In the genomic region with DNA sequence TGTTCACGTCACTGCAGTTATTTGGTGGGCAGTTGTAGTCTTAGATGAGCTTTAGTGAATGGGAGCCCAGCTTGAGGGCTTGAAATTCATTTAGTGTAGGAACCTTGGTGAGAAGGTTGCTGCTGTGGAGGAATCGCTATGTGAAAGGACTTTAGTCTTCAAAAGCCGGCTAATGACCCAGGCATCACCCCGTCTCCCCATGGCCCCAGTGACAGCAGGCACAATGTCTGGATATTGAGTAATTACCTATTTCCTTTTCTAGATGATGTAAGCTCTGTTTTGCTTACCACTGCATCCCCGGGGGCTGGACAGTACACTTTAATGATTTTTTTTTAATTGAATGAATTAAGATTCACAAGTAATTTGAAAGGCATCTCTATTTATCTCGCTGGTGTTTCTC, we compare ENCODE assay signal across 18 cellular contexts.
A peak's percentile ranks its signal among the peaks of the same experiment; 100 is the strongest.
DNase-seq lines count a peak whose midpoint lies in the region; TF ChIP-seq lines count a peak whose summit lies in the region.
"Had no signal": no experiment of that assay in that cellular context is flagged by ENCODE, and none has a peak within 500 bp of the region (broad histone marks: within the 10 kb centered on the region; RNA-seq: fewer than 3 reads in every experiment).

No MANE protein-coding gene starts in this region.

- no peak overlapping the region for H3K9ac ChIP-seq in Karpas-422 (ENCODE audit: low read length)
- H3K9ac ChIP-seq in neural progenitor cell, result no peak overlapping the region
- H3K9ac ChIP-seq: BLaER1 treated with 17β-estradiol and CSF1 and Interleukin-3, amounts not matched to agents 10 nM and 100 nM had no signal

- TF ChIP-seq CTCF in neural progenitor cell (IDR thresholded peaks at IDR 0.05), result no peak
- TF ChIP-seq CTCF in suprapubic skin (IDR thresholded peaks at IDR 0.05), result no peak
- no peak for TF ChIP-seq CTCF in stomach (IDR thresholded peaks at IDR 0.05)

- H4K20me1 ChIP-seq in Karpas-422 (ENCODE audit: insufficient read depth, low read depth, low read length) (no peaks in the 10 kb centered on the region), neural progenitor cell (ENCODE audit: low read depth) (no peaks in the 10 kb centered on the region)
- H4K20me1 ChIP-seq: BLaER1 treated with 17β-estradiol and CSF1 and Interleukin-3, amounts not matched to agents 10 nM and 100 nM had no signal

- no peaks in the 10 kb centered on the region for H3K27me3 ChIP-seq in Karpas-422 (ENCODE audit: low read length)
- no peaks in the 10 kb centered on the region for H3K27me3 ChIP-seq in neural progenitor cell
- peaks cover 22% of the 10 kb centered on the region for H3K27me3 ChIP-seq in suprapubic skin
- H3K27me3 ChIP-seq in stomach, result peaks cover 0 to 35% (median 0%) of the 10 kb centered on the region in 3 donors
- H3K27me3 ChIP-seq: BLaER1 treated with 17β-estradiol and CSF1 and Interleukin-3, amounts not matched to agents 10 nM and 100 nM had no signal

- no peak overlapping the region for H3K4me3 ChIP-seq in Karpas-422 (ENCODE audit: low read length)
- no peak overlapping the region for H3K4me3 ChIP-seq in neural progenitor cell
- H3K4me3 ChIP-seq in suprapubic skin, result no peak overlapping the region
- H3K4me3 ChIP-seq in stomach, result no peak overlapping the region
- H3K4me3 ChIP-seq: A549; BLaER1 treated with 17β-estradiol and CSF1 and Interleukin-3, amounts not matched to agents 10 nM and 100 nM had no signal

- peaks cover 59% of the 10 kb centered on the region for H3K4me1 ChIP-seq in Karpas-422 (ENCODE audit: low read length)
- peaks cover 24% of the 10 kb centered on the region for H3K4me1 ChIP-seq in neural progenitor cell
- H3K4me1 ChIP-seq in suprapubic skin, result no peaks in the 10 kb centered on the region
- no peaks in the 10 kb centered on the region for H3K4me1 ChIP-seq in stomach

- H3K79me2 ChIP-seq in Karpas-422 (ENCODE audit: low read length), result no peaks in the 10 kb centered on the region
- H3K79me2 ChIP-seq in neural progenitor cell (ENCODE audit: low read depth), result no peaks in the 10 kb centered on the region

- H3K27me3 Mint-ChIP-seq in neural progenitor cell (ENCODE audit: insufficient read depth, low read depth), result peaks cover 3% of the 10 kb centered on the region
- H3K27me3 Mint-ChIP-seq in T-helper 2 cell treated with Interferon-gamma antibody and Interleukin-4, amounts not matched to agents 5 μg/mL and 100 μg/mL, for 36 hours (ENCODE audit: low read depth), result peaks cover 10% of the 10 kb centered on the region

- no peak for TF ChIP-seq POLR2A in suprapubic skin (IDR thresholded peaks at IDR 0.05)
- TF ChIP-seq POLR2A in stomach (IDR thresholded peaks at IDR 0.05), result no peak

- TF ChIP-seq EP300 in suprapubic skin (IDR thresholded peaks at IDR 0.05) (no peak), stomach (IDR thresholded peaks at IDR 0.05) (no peak)

- H3K36me3 ChIP-seq in Karpas-422 (ENCODE audit: insufficient read depth, low read length) (no peaks in the 10 kb centered on the region), neural progenitor cell (no peaks in the 10 kb centered on the region), suprapubic skin (no peaks in the 10 kb centered on the region), stomach (no peaks in the 10 kb centered on the region)
- H3K36me3 ChIP-seq: BLaER1 treated with 17β-estradiol and CSF1 and Interleukin-3, amounts not matched to agents 10 nM and 100 nM had no signal

- DNase-seq in EH (ENCODE audit: low read depth) (peak; percentile 17), Karpas-422 (no peak), astrocyte of the hippocampus (ENCODE audit: low read depth, low spot score) (peak; percentile 22), neural progenitor cell (ENCODE audit: low spot score) (no peak), suprapubic skin (ENCODE audit: low spot score in 2 of 2) (no peak), stomach (no peak), DMS153 (lab: John Stamatoyannopoulos, UW) (no peak)
- DNase-seq in T-helper 2 cell treated with Interferon-gamma antibody and Interleukin-4, amounts not matched to agents 5 μg/mL and 100 μg/mL, for 36 hours (ENCODE audit: low spot score), result no peak
- DNase-seq: CD8-positive, alpha-beta memory T cell; DMS79; GOT3; KG1; MV-4-11; NCI-H187; NCI-H226; NCI-H524 treated with DMSO at 0.1 percent for 48 hours had no signal

- no peaks in the 10 kb centered on the region for H3F3A ChIP-seq in neural progenitor cell (ENCODE audit: low read depth)

- peak overlapping the region; percentile 29 for H3K4me2 ChIP-seq in Karpas-422 (ENCODE audit: low read depth, low read length, poor library complexity, severe bottlenecking)
- peak overlapping the region; percentile 11 for H3K4me2 ChIP-seq in neural progenitor cell
- H3K4me2 ChIP-seq: A549 had no signal

- intact Hi-C loops in stomach (cut with DNase I; ENCODE audit: low total_unique reads), result no loop called here

- no peak overlapping the region for H3K4me3 Mint-ChIP-seq in neural progenitor cell
- H3K4me3 Mint-ChIP-seq in T-helper 2 cell treated with Interferon-gamma antibody and Interleukin-4, amounts not matched to agents 5 μg/mL and 100 μg/mL, for 36 hours, result no peak overlapping the region
- H3K4me3 Mint-ChIP-seq: CD8-positive, alpha-beta memory T cell had no signal

- WGBS in suprapubic skin, result 79% methylated on average over 6 of the region's 6 CpGs
- WGBS in stomach, 5 donors, result 55 to 69% (median 57%) methylated on average over 6 of the region's 6 CpGs

- no peaks in the 10 kb centered on the region for H3K9me3 Mint-ChIP-seq in neural progenitor cell
- no peaks in the 10 kb centered on the region for H3K9me3 Mint-ChIP-seq in T-helper 2 cell treated with Interferon-gamma antibody and Interleukin-4, amounts not matched to agents 5 μg/mL and 100 μg/mL, for 36 hours
- H3K9me3 Mint-ChIP-seq: CD8-positive, alpha-beta memory T cell had no signal

- H3K36me3 Mint-ChIP-seq in neural progenitor cell, result no peaks in the 10 kb centered on the region
- no peaks in the 10 kb centered on the region for H3K36me3 Mint-ChIP-seq in T-helper 2 cell treated with Interferon-gamma antibody and Interleukin-4, amounts not matched to agents 5 μg/mL and 100 μg/mL, for 36 hours (ENCODE audit: low read depth)
- H3K36me3 Mint-ChIP-seq: CD8-positive, alpha-beta memory T cell had no signal

- no peaks in the 10 kb centered on the region for H3K9me2 ChIP-seq in Karpas-422 (replicated peaks; ENCODE audit: insufficient read depth, low read length)

- H3K9me3 ChIP-seq in Karpas-422 (ENCODE audit: low read length), result no peaks in the 10 kb centered on the region
- H3K9me3 ChIP-seq in neural progenitor cell (ENCODE audit: low read depth), result no peaks in the 10 kb centered on the region
- H3K9me3 ChIP-seq in suprapubic skin, result no peaks in the 10 kb centered on the region
- no peaks in the 10 kb centered on the region for H3K9me3 ChIP-seq in stomach
- H3K9me3 ChIP-seq: A549; BLaER1 treated with 17β-estradiol and CSF1 and Interleukin-3, amounts not matched to agents 10 nM and 100 nM had no signal

- no peak overlapping the region for H3K27ac ChIP-seq in Karpas-422 (ENCODE audit: low read length)
- no peak overlapping the region for H3K27ac ChIP-seq in neural progenitor cell
- no peak overlapping the region for H3K27ac ChIP-seq in suprapubic skin
- H3K27ac ChIP-seq in stomach, result no peak overlapping the region
- H3K27ac ChIP-seq: A549; BLaER1 treated with 17β-estradiol and CSF1 and Interleukin-3, amounts not matched to agents 10 nM and 100 nM had no signal

- peak overlapping the region; percentile 55 for H3K27ac Mint-ChIP-seq in neural progenitor cell
- H3K27ac Mint-ChIP-seq in T-helper 2 cell treated with Interferon-gamma antibody and Interleukin-4, amounts not matched to agents 5 μg/mL and 100 μg/mL, for 36 hours, result no peak overlapping the region
- H3K27ac Mint-ChIP-seq: CD8-positive, alpha-beta memory T cell had no signal

- H3K4me1 Mint-ChIP-seq in neural progenitor cell, result peaks cover 52% of the 10 kb centered on the region
- no peaks in the 10 kb centered on the region for H3K4me1 Mint-ChIP-seq in T-helper 2 cell treated with Interferon-gamma antibody and Interleukin-4, amounts not matched to agents 5 μg/mL and 100 μg/mL, for 36 hours (ENCODE audit: low read depth)
- H3K4me1 Mint-ChIP-seq: CD8-positive, alpha-beta memory T cell had no signal

- H2AFZ ChIP-seq in Karpas-422 (ENCODE audit: low read length) (no peak overlapping the region), neural progenitor cell (replicated peaks) (no peak overlapping the region)

Comparison
In these comparisons a context has a peak if more than half of its experiments do, and no peak if none do; other contexts are left out.
1. DNase-seq: peak in EH (single experiment) and astrocyte of the hippocampus (single experiment); none in Karpas-422 (single experiment), neural progenitor cell (single experiment), T-helper 2 cell treated with Interferon-gamma antibody and Interleukin-4, amounts not matched to agents 5 μg/mL and 100 μg/mL, for 36 hours (single experiment), suprapubic skin (0 of 2), stomach (single experiment) and DMS153 (single experiment).